In genomic region chr4:125387770-125388169, GRCh38 we compare ENCODE assay signal across 18 cellular contexts.
DNase-seq lines count a peak whose midpoint lies in the region; TF ChIP-seq lines count a peak whose summit lies in the region.
"Had no signal": no experiment of that assay in that cellular context is flagged by ENCODE, and none has a peak within 500 bp of the region (broad histone marks: within the 10 kb centered on the region; RNA-seq: fewer than 3 reads in every experiment).

No MANE protein-coding gene starts in this region.

- no peak overlapping the region for H3K4me2 ChIP-seq in PC-9
- H3K4me2 ChIP-seq: A549 had no signal

- H3F3A ChIP-seq in PC-9 (ENCODE audit: insufficient read depth, low read depth): no peaks in the 10 kb centered on the region

- intact Hi-C loops in PC-9 (cut with micrococcal nuclease; ENCODE audit: unreplicated experiment): loop anchor here (2.0 to 10.0 kb wide), 2 partner anchors 73 to 347 kb away; partner anchors contain the start of gene FAT4

- peak overlapping the region; percentile 21 for H2AFZ ChIP-seq in ACC112 (ENCODE audit: low read length, unreplicated experiment)
- no peak overlapping the region for H2AFZ ChIP-seq in PC-9

- DNase-seq in SJSA1 (ENCODE audit: low read depth in 1 of 2, low spot score in 2 of 2) (no peak), fibroblast of gingiva (ENCODE audit: low read depth) (peak; percentile 38), PC-9 (no peak), SKM-1 treated with dmso at 0.1 percent for 144 hours (lab: John Stamatoyannopoulos, UW; ENCODE audit: unreplicated experiment) (no peak), NCI-H128 (lab: John Stamatoyannopoulos, UW; ENCODE audit: unreplicated experiment) (no peak)
- DNase-seq in activated CD8-positive, alpha-beta memory T cell treated with anti-CD3 and anti-CD28 coated beads, Interleukin-2, amount 50 U/mL, for 4 hours: no peak
- DNase-seq: brain microvascular endothelial cell; C1 segment of cervical spinal cord; left lung; mucosa of descending colon; NCI-H1105; NK-92 treated with Interleukin-12 subunit alpha and Interleukin-12 subunit beta, amount 100 ng/mL, for 24 hours; RPMI8226; substantia nigra had no signal

- no TSS peak for BruUV-seq in PC-9 (replicated peaks; lab: Mats Ljungman, UMichigan)

- TF ChIP-seq CTCF in PC-9 (conservative IDR thresholded peaks at IDR 0.05): no peak

- H3K27ac ChIP-seq in ACC112 (ENCODE audit: low read depth, low read length): peak overlapping the region; percentile 96; the same call in 1 of the 2 replicates
- H3K27ac ChIP-seq in SJSA1: peak overlapping the region; percentile 98
- peak overlapping the region; percentile 3 for H3K27ac ChIP-seq in muscle layer of duodenum (ENCODE audit: low read length)
- H3K27ac ChIP-seq in PC-9: no peak overlapping the region
- H3K27ac ChIP-seq: A549, vagina had no signal

- POLR2A ChIA-PET in PC-9 (lab: Charles Lee; ENCODE audit: unreplicated experiment): no interaction called here

- H3K9me2 ChIP-seq in PC-9 (ENCODE audit: insufficient read depth): 0 out of 2 replicates have a peak, but pooled peaks cover 4% of the 10 kb centered on the region

- no peaks in the 10 kb centered on the region for H3K27me3 ChIP-seq in ACC112 (ENCODE audit: insufficient read depth, low read length)
- H3K27me3 ChIP-seq in SJSA1 (replicated peaks): no peaks in the 10 kb centered on the region
- H3K27me3 ChIP-seq in muscle layer of duodenum (ENCODE audit: low read depth, low read length): no peaks in the 10 kb centered on the region
- H3K27me3 ChIP-seq in PC-9 (ENCODE audit: insufficient read depth, low read depth): no peaks in the 10 kb centered on the region
- H3K27me3 ChIP-seq: brain microvascular endothelial cell, left lung, vagina had no signal

- H3K36me3 ChIP-seq in ACC112 (ENCODE audit: insufficient read depth, low read length): no peaks in the 10 kb centered on the region
- 0 out of 2 replicates have a peak, but pooled peaks cover 9% of the 10 kb centered on the region for H3K36me3 ChIP-seq in SJSA1
- no peaks in the 10 kb centered on the region for H3K36me3 ChIP-seq in muscle layer of duodenum (ENCODE audit: control insufficient read depth in 1 of 2, insufficient read depth in 2 of 2, low read length in 2 of 2)
- no peaks in the 10 kb centered on the region for H3K36me3 ChIP-seq in PC-9 (ENCODE audit: low read depth)
- H3K36me3 ChIP-seq: brain microvascular endothelial cell, left lung, vagina had no signal

- H3K4me1 ChIP-seq in ACC112 (ENCODE audit: control insufficient read depth, insufficient read depth, low read length, unreplicated experiment): peaks cover 36% of the 10 kb centered on the region
- H3K4me1 ChIP-seq in SJSA1 (replicated peaks): peaks cover 47% of the 10 kb centered on the region
- peaks cover 0 to 14% of the 10 kb centered on the region in 2 donors for H3K4me1 ChIP-seq in muscle layer of duodenum (ENCODE audit: control insufficient read depth in 1 of 2, insufficient read depth in 2 of 2, low read length in 2 of 2)
- H3K4me1 ChIP-seq in PC-9 (replicated peaks; ENCODE audit: insufficient read depth): no peaks in the 10 kb centered on the region

- H3K79me2 ChIP-seq in ACC112 (ENCODE audit: control insufficient read depth, insufficient read depth, low read length, unreplicated experiment) (peaks cover 6% of the 10 kb centered on the region), PC-9 (ENCODE audit: low read depth) (no peaks in the 10 kb centered on the region)

- CTCF ChIA-PET in PC-9 (lab: Charles Lee): no interaction called here

- no peaks in the 10 kb centered on the region for H4K20me1 ChIP-seq in PC-9 (ENCODE audit: insufficient read depth)

- H3K9me3 ChIP-seq in SJSA1 (replicated peaks) (no peaks in the 10 kb centered on the region), muscle layer of duodenum (ENCODE audit: control insufficient read depth in 1 of 2, low read length in 2 of 2) (no peaks in the 10 kb centered on the region), PC-9 (ENCODE audit: insufficient read depth, low read depth) (no peaks in the 10 kb centered on the region)
- H3K9me3 ChIP-seq: A549, left lung, mucosa of descending colon, vagina had no signal

- no peak overlapping the region for H3K4me3 ChIP-seq in ACC112 (ENCODE audit: low read depth, low read length)
- H3K4me3 ChIP-seq in SJSA1: no peak overlapping the region
- no peak overlapping the region for H3K4me3 ChIP-seq in muscle layer of duodenum (ENCODE audit: low read depth in 1 of 2, low read length in 2 of 2)
- no peak overlapping the region for H3K4me3 ChIP-seq in PC-9
- H3K4me3 ChIP-seq: A549, left lung, mucosa of descending colon, vagina had no signal
